In the genomic region with DNA sequence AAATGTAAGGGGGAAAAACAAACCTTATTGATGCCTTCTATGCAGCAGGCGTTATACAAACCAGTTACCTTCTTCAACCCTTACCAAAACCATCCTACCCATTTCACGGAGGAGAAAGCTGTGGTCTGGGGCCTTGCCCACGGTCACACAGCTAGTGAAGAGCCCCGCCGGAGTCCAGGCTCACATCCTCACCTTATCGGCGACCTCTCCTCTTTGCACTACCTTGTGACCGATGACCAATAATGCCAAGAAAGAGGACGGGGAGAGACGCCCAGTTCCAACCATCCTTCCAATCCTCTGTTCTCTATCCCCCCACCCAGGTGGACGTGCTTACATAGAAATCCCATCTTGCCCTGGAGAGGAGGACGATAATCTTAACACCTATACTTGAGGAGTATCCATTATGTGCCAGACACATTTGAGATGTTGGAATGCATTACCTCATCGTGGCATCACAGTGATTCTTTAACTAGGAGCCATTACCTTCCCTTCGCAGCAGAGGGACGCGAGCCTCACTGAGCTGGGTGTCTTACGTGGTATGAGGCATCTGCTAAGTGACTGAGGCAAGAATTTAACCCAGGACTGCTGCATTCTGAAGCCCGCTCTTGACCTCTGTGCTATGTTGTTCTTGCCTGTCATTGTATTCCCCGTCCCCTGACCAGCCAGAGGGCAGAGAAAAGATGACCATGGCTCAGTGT, we compare ENCODE assay signal across 26 cellular contexts.
DNase-seq lines count a peak whose midpoint lies in the region; ATAC-seq, FAIRE-seq and TF ChIP-seq lines count a peak whose summit lies in the region.
"Had no signal": no experiment of that assay in that cellular context is flagged by ENCODE, and none has a peak within 500 bp of the region (broad histone marks: within the 10 kb centered on the region; RNA-seq: fewer than 3 reads in every experiment).

No MANE protein-coding gene starts in this region.

- CTCF ChIA-PET in HepG2 (lab: Yijun Ruan, JAX; ENCODE audit: low intra/inter-chr PET ratio, low total read pairs), result no interaction called here

- H3K36me3 ChIP-seq in HepG2 (replicated peaks in 1 of 2; ENCODE audit: control insufficient read depth in 1 of 2, insufficient read depth in 2 of 2, low read length in 2 of 2), result no peaks in the 10 kb centered on the region
- H3K36me3 ChIP-seq in right lobe of liver, result no peaks in the 10 kb centered on the region
- H3K36me3 ChIP-seq: Peyer's patch, SJCRH30 had no signal

- no peak overlapping the region for H3K27ac Mint-ChIP-seq in osteocyte (ENCODE audit: unreplicated experiment)
- H3K27ac Mint-ChIP-seq: CD8-positive, alpha-beta T cell; IgD-negative memory B cell had no signal

- no peak overlapping the region for H3K9ac ChIP-seq in HepG2 (ENCODE audit: insufficient read depth, low read depth, low read length)
- H3K9ac ChIP-seq: GM23248 had no signal

- no peaks in the 10 kb centered on the region for H4K20me1 ChIP-seq in HepG2 (ENCODE audit: insufficient read depth, low read length)

- H2AFZ ChIP-seq in HepG2 (ENCODE audit: low read length), result no peak overlapping the region
- H2AFZ ChIP-seq: GM23248 had no signal

- H3K27me3 ChIP-seq in HepG2 (ENCODE audit: control insufficient read depth in 1 of 2, insufficient read depth in 2 of 2, low read length in 2 of 2) (peaks cover 2 to 29% of the 10 kb centered on the region in 2 experiments; a peak in 4 of 5 replicates), right lobe of liver (no peaks in the 10 kb centered on the region)
- H3K27me3 ChIP-seq: Peyer's patch, SJCRH30 had no signal

- no peak overlapping the region for H3K4me3 ChIP-seq in HepG2 (replicated peaks in 1 of 3; ENCODE audit: insufficient read depth in 1 of 3, low read depth in 2 of 3, low read length in 3 of 3)
- no peak overlapping the region for H3K4me3 ChIP-seq in right lobe of liver
- H3K4me3 ChIP-seq: GM23248, Peyer's patch, SJCRH30 had no signal

- TF ChIP-seq CTCF in HepG2 (CRISPR knock-in tag; IDR thresholded peaks at IDR 0.05) (no peak), right lobe of liver (IDR thresholded peaks at IDR 0.05) (no peak), osteocyte (IDR thresholded peaks at IDR 0.05) (no peak)

- H3K36me3 Mint-ChIP-seq in osteocyte (ENCODE audit: unreplicated experiment), result no peaks in the 10 kb centered on the region
- H3K36me3 Mint-ChIP-seq: CD8-positive, alpha-beta T cell; IgD-negative memory B cell had no signal

- H3K9me3 ChIP-seq in HepG2 (ENCODE audit: low read length), result no peaks in the 10 kb centered on the region
- no peaks in the 10 kb centered on the region for H3K9me3 ChIP-seq in right lobe of liver
- H3K9me3 ChIP-seq: Peyer's patch, SJCRH30 had no signal

- in situ Hi-C loops in HepG2 (cut with HindIII; ENCODE audit: extremely low pct_ligation_motif_present, low pct_unique_long_range_greater_than_20kb), result no loop called here

- intact Hi-C loops in HepG2 (cut with micrococcal nuclease; ENCODE audit: unreplicated experiment) (no loop called here), right lobe of liver (cut with DNase I) (no loop called here)

- no peak overlapping the region for H3K4me3 Mint-ChIP-seq in osteocyte (ENCODE audit: unreplicated experiment)
- H3K4me3 Mint-ChIP-seq: CD8-positive, alpha-beta T cell; IgD-negative memory B cell had no signal

- no peak overlapping the region for H3K27ac ChIP-seq in HepG2 (ENCODE audit: extremely low read length, insufficient read depth, low read length)
- no peak overlapping the region for H3K27ac ChIP-seq in right lobe of liver
- H3K27ac ChIP-seq: GM23248, Peyer's patch, SJCRH30 had no signal

- H3K79me2 ChIP-seq in HepG2 (ENCODE audit: insufficient read depth, low read length), result no peaks in the 10 kb centered on the region

- H3K27me3 Mint-ChIP-seq in osteocyte (ENCODE audit: unreplicated experiment), result no peaks in the 10 kb centered on the region

- H3K4me1 ChIP-seq in HepG2 (ENCODE audit: insufficient read depth, low read length), result no peaks in the 10 kb centered on the region
- H3K4me1 ChIP-seq in right lobe of liver, result no peaks in the 10 kb centered on the region
- H3K4me1 ChIP-seq: Peyer's patch, SJCRH30 had no signal

- peaks cover 6% of the 10 kb centered on the region for H3K9me3 Mint-ChIP-seq in osteocyte (ENCODE audit: unreplicated experiment)

- POLR2A ChIA-PET in HepG2 (lab: Yijun Ruan, JAX), result no interaction called here

- H3K4me1 Mint-ChIP-seq in osteocyte (ENCODE audit: unreplicated experiment), result no peaks in the 10 kb centered on the region
- H3K4me1 Mint-ChIP-seq: IgD-negative memory B cell had no signal

- 21% methylated on average over 14 of the region's 19 CpGs for WGBS in HepG2 (ENCODE audit: low lambda C conversion rate)
- 76% methylated on average over 16 of the region's 19 CpGs for WGBS in right lobe of liver (ENCODE audit: insufficient coverage, low coverage, low lambda C conversion rate, missing lambda C conversion rate)

- H3K4me2 ChIP-seq in HepG2 (ENCODE audit: low read depth, low read length), result no peak overlapping the region

- no peak for DNase-seq in HepG2 (ENCODE audit: low spot score)
- DNase-seq in right lobe of liver, result no peak
- DNase-seq in left kidney (ENCODE audit: low read depth, low spot score), result peak; percentile 51
- DNase-seq in osteocyte (ENCODE audit: extremely low spot score, unreplicated experiment), result peak; percentile 71
- no peak for DNase-seq in H4 (ENCODE audit: low spot score)
- no peak for DNase-seq in activated T-cell treated with anti-CD3 and anti-CD28 coated beads for 4 hours
- no peak for DNase-seq in central memory CD4-positive, alpha-beta T cell
- DNase-seq in medulla oblongata (ENCODE audit: extremely low spot score), result no peak
- DNase-seq: AML-193; C1 segment of cervical spinal cord; DMS153; GM23248; NCI-H1105 treated with DMSO at 0.1 percent for 48 hours; NCI-H2029 treated with DMSO at 0.1 percent for 48 hours; NCI-H226; NCI-H510A treated with DMSO at 0.1 percent for 48 hours; NCI-H748 treated with DMSO at 0.1 percent for 48 hours; NK-92 treated with Interleukin-12 subunit alpha and Interleukin-12 subunit beta, amount 100 ng/mL, for 24 hours; Peyer's patch; SJCRH30 had no signal

- TF ChIP-seq POLR2A in HepG2 (IDR thresholded peaks at IDR 0.05; ENCODE audit: insufficient read depth in 1 of 2, low read depth in 2 of 2, low read length in 2 of 2) (no peak), right lobe of liver (IDR thresholded peaks at IDR 0.05) (no peak)

- no peak for TF ChIP-seq EP300 in HepG2 (IDR thresholded peaks at IDR 0.05; ENCODE audit: low read depth in 2 of 2, low read length in 2 of 2)
- no peak for TF ChIP-seq EP300 in HepG2 (CRISPR knock-in tag; IDR thresholded peaks at IDR 0.05; ENCODE audit: borderline replicate concordance)

- ATAC-seq in HepG2 (no peak), right lobe of liver (no peak)
- ATAC-seq: CD8-positive, alpha-beta T cell; HCT116 had no signal

- BruUV-seq in HepG2 (replicated peaks; lab: Mats Ljungman, UMichigan), result no TSS peak

- no peak for FAIRE-seq in HepG2 (lab: Jason Lieb, UNC)
- FAIRE-seq: G401.6, GM12892, HTR-8/SVneo had no signal

- no peak for TF ChIP-seq RAD21 in HepG2 (CRISPR knock-in tag; IDR thresholded peaks at IDR 0.05)

TF ChIP-seq in HepG2, 621 proteins besides CTCF, POLR2A, EP300 and RAD21:
- TF ChIP-seq SALL1 (CRISPR knock-in tag; IDR thresholded peaks at IDR 0.05) (no peak), ATF7 (IDR thresholded peaks at IDR 0.05) (0 out of 2 replicates have a peak, but pooled peaks have one; percentile 6), ATF7 (CRISPR knock-in tag; IDR thresholded peaks at IDR 0.05) (no peak)

Comparison
In these comparisons a context has a peak if more than half of its experiments do, and no peak if none do; other contexts are left out.
1. DNase-seq: peak in left kidney (single experiment) and osteocyte (single experiment); none in HepG2 (single experiment), right lobe of liver (0 of 3), H4 (single experiment), activated T-cell treated with anti-CD3 and anti-CD28 coated beads for 4 hours (single experiment), central memory CD4-positive, alpha-beta T cell (single experiment) and medulla oblongata (single experiment).